Comparison of ENCODE assay signal across 19 cellular contexts in the genomic region with DNA sequence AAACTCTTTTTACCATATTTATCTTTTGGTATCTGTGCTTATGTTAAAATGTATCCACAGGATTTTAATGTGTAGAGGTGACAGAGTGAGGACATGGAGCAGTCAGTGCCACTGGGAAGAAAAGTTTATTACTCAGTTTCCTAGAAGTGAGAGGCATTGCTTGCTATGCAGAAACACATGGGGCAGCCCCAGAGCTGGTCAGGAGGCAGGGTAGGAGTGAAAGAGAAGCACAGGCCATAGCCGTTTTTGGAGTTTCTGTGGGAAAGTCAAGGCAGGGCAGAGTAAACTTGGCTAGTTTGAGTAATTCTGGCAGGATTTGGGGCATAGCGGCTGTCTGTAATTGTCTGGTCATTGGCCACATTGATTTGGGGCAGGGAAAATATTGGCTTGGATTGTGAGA.
A peak's percentile ranks its signal among the peaks of the same experiment; 100 is the strongest.
DNase-seq lines count a peak whose midpoint lies in the region; ATAC-seq and TF ChIP-seq lines count a peak whose summit lies in the region.
"Had no signal": no experiment of that assay in that cellular context is flagged by ENCODE, and none has a peak within 500 bp of the region (broad histone marks: within the 10 kb centered on the region; RNA-seq: fewer than 3 reads in every experiment).

No MANE protein-coding gene starts in this region.

- H3K27ac ChIP-seq in CD8-positive, alpha-beta T cell (ENCODE audit: low read depth, low read length), result no peak overlapping the region
- no peak overlapping the region for H3K27ac ChIP-seq in SJCRH30
- H3K27ac ChIP-seq: C4-2B, heart left ventricle had no signal

- no peaks in the 10 kb centered on the region for H3K4me1 ChIP-seq in CD8-positive, alpha-beta T cell (ENCODE audit: insufficient read depth, low read length)
- no peaks in the 10 kb centered on the region for H3K4me1 ChIP-seq in SJCRH30
- H3K4me1 ChIP-seq: heart left ventricle had no signal

- 86 to 94% methylated on average over 2 of the region's 2 CpGs for WGBS in lower leg skin, 2 donors

- no peaks in the 10 kb centered on the region for H3K27me3 ChIP-seq in CD8-positive, alpha-beta T cell (ENCODE audit: insufficient read depth, low read length)
- no peaks in the 10 kb centered on the region for H3K27me3 ChIP-seq in H7 (ENCODE audit: control insufficient read depth, insufficient read depth, low read length)
- H3K27me3 ChIP-seq in MG63, result no peaks in the 10 kb centered on the region
- H3K27me3 ChIP-seq in SJCRH30, result no peaks in the 10 kb centered on the region
- H3K27me3 ChIP-seq: heart left ventricle had no signal

- H3K36me3 Mint-ChIP-seq in CD8-positive, alpha-beta T cell, result no peaks in the 10 kb centered on the region
- peaks cover 3% of the 10 kb centered on the region for H3K36me3 Mint-ChIP-seq in activated naive CD8-positive, alpha-beta T cell treated with anti-CD3 and anti-CD28 coated beads, Interleukin-2, amount 10 ng/mL, durations not matched to agents 7 days and 5 days
- H3K36me3 Mint-ChIP-seq in naive B cell, result peaks cover 7 to 16% of the 10 kb centered on the region in 2 donors

- peak overlapping the region; percentile 81 for H3K4me3 Mint-ChIP-seq in CD8-positive, alpha-beta T cell
- H3K4me3 Mint-ChIP-seq in activated naive CD8-positive, alpha-beta T cell treated with anti-CD3 and anti-CD28 coated beads, Interleukin-2, amount 10 ng/mL, durations not matched to agents 7 days and 5 days, result peak overlapping the region; percentile 86
- peak overlapping the region in 7 of 8 donors; percentile 61 to 94 (median 87) for H3K4me3 Mint-ChIP-seq in naive B cell

- no peak overlapping the region for H3K27ac Mint-ChIP-seq in CD8-positive, alpha-beta T cell
- H3K27ac Mint-ChIP-seq in activated naive CD8-positive, alpha-beta T cell treated with anti-CD3 and anti-CD28 coated beads, Interleukin-2, amount 10 ng/mL, durations not matched to agents 7 days and 5 days, result peak overlapping the region; percentile 14
- peak overlapping the region in 2 of 6 donors; percentile 13 to 17 for H3K27ac Mint-ChIP-seq in naive B cell

- no peaks in the 10 kb centered on the region for H3K27me3 Mint-ChIP-seq in CD8-positive, alpha-beta T cell (ENCODE audit: low read depth)
- no peaks in the 10 kb centered on the region for H3K27me3 Mint-ChIP-seq in activated naive CD8-positive, alpha-beta T cell treated with anti-CD3 and anti-CD28 coated beads, Interleukin-2, amount 10 ng/mL, durations not matched to agents 7 days and 5 days
- H3K27me3 Mint-ChIP-seq in naive B cell, result peaks cover 0 to 10% (median 8%) of the 10 kb centered on the region in 3 donors

- no peak for ATAC-seq in CD8-positive, alpha-beta T cell
- no peak for ATAC-seq in activated naive CD8-positive, alpha-beta T cell treated with anti-CD3 and anti-CD28 coated beads, Interleukin-2, amount 10 ng/mL, durations not matched to agents 7 days and 5 days (ENCODE audit: low read depth)
- ATAC-seq in naive B cell (ENCODE audit: low read depth in 2 of 2) (no peak), GM18505 (IDR thresholded peaks at IDR 0.05; ENCODE audit: unreplicated experiment) (no peak)
- ATAC-seq: HCT116, PC-3 had no signal

- H3K4me3 ChIP-seq in CD8-positive, alpha-beta T cell (ENCODE audit: low read depth, low read length), result no peak overlapping the region
- H3K4me3 ChIP-seq in H7 (ENCODE audit: insufficient read depth, low read depth, low read length) (peak overlapping the region; percentile 75), MG63 (no peak overlapping the region), SJCRH30 (no peak overlapping the region), lower leg skin (ENCODE audit: low read depth, poor library complexity, severe bottlenecking) (no peak overlapping the region)

- H3K4me1 Mint-ChIP-seq in CD8-positive, alpha-beta T cell (ENCODE audit: low read depth), result peaks cover 2% of the 10 kb centered on the region
- peaks cover 5% of the 10 kb centered on the region for H3K4me1 Mint-ChIP-seq in activated naive CD8-positive, alpha-beta T cell treated with anti-CD3 and anti-CD28 coated beads, Interleukin-2, amount 10 ng/mL, durations not matched to agents 7 days and 5 days
- peaks cover 0 to 7% (median 0%) of the 10 kb centered on the region in 3 donors for H3K4me1 Mint-ChIP-seq in naive B cell

- CTCF ChIA-PET in CD8-positive, alpha-beta T cell (lab: Charles Lee), result no interaction called here

- H3K9me3 Mint-ChIP-seq in CD8-positive, alpha-beta T cell, result peaks cover 4% of the 10 kb centered on the region
- peaks cover 4% of the 10 kb centered on the region for H3K9me3 Mint-ChIP-seq in activated naive CD8-positive, alpha-beta T cell treated with anti-CD3 and anti-CD28 coated beads, Interleukin-2, amount 10 ng/mL, durations not matched to agents 7 days and 5 days
- H3K9me3 Mint-ChIP-seq in naive B cell, result peaks cover 0 to 9% (median 4%) of the 10 kb centered on the region in 7 donors

- H3K36me3 ChIP-seq in CD8-positive, alpha-beta T cell (ENCODE audit: insufficient read depth, low read length), result no peaks in the 10 kb centered on the region
- H3K36me3 ChIP-seq in H7 (replicated peaks; ENCODE audit: control insufficient read depth, insufficient read depth, low read length) (no peaks in the 10 kb centered on the region), MG63 (no peaks in the 10 kb centered on the region), SJCRH30 (no peaks in the 10 kb centered on the region)
- H3K36me3 ChIP-seq: heart left ventricle had no signal

- TF ChIP-seq CTCF in CD8-positive, alpha-beta T cell (IDR thresholded peaks at IDR 0.05), result no peak
- no peak for TF ChIP-seq CTCF in lower leg skin (IDR thresholded peaks at IDR 0.05)

- intact Hi-C loops in CD8-positive, alpha-beta T cell (cut with DNase I, micrococcal nuclease), result no loop called here
- intact Hi-C loops in lower leg skin (cut with DNase I; ENCODE audit: low total_unique reads), result no loop called here

- no peak for DNase-seq in CD8-positive, alpha-beta T cell
- DNase-seq in H7 (no peak), naive B cell (no peak), MG63 (no peak), SJCRH30 (no peak), lower leg skin (ENCODE audit: low spot score in 2 of 2) (no peak)
- no peak for DNase-seq in activated naive CD8-positive, alpha-beta T cell treated with anti-CD3 and anti-CD28 coated beads, Interleukin-2, amount 10 ng/mL, durations not matched to agents 7 days and 5 days
- DNase-seq: GDM1; IMR-90; kidney; midbrain; NCI-H69; PC-3; stimulated activated CD4-positive, alpha-beta T cell treated with anti-CD3 and anti-CD28 coated beads, Interleukin-4, amount 100 ng/mL, for 1 hour; trophoblast cell had no signal

- TF ChIP-seq POLR2A in GM18505 (IDR thresholded peaks at IDR 0.05; ENCODE audit: borderline replicate concordance, extremely low read depth, insufficient read depth, insufficient read length) (no peak), lower leg skin (IDR thresholded peaks at IDR 0.05) (no peak)

- POLR2A ChIA-PET in CD8-positive, alpha-beta T cell (lab: Charles Lee), result no interaction called here
- POLR2A ChIA-PET in activated naive CD8-positive, alpha-beta T cell treated with anti-CD3 and anti-CD28 coated beads, Interleukin-2, amount 10 ng/mL, durations not matched to agents 7 days and 5 days (lab: Charles Lee), result no interaction called here

- no peaks in the 10 kb centered on the region for H3K9me3 ChIP-seq in CD8-positive, alpha-beta T cell (ENCODE audit: low read length)
- H3K9me3 ChIP-seq in MG63, result peaks cover 6% of the 10 kb centered on the region
- no peaks in the 10 kb centered on the region for H3K9me3 ChIP-seq in SJCRH30 (replicated peaks)
